ENCODE assay signal across 19 cellular contexts in genomic region chr3:13177236-13177635, GRCh38.
"Had no signal": no experiment of that assay in that cellular context is flagged by ENCODE, and none has a peak within 500 bp of the region (broad histone marks: within the 10 kb centered on the region; RNA-seq: fewer than 3 reads in every experiment).

No MANE protein-coding gene starts in this region.

- H3K27ac ChIP-seq: coronary artery, dorsolateral prefrontal cortex, esophagus squamous epithelium, gastrocnemius medialis, heart right ventricle, left lung, lower lobe of right lung had no signal

- H3K36me3 ChIP-seq: esophagus squamous epithelium, gastrocnemius medialis, heart right ventricle, left lung, lower lobe of right lung had no signal

- DNase-seq: dermis blood vessel endothelial cell; dorsolateral prefrontal cortex; effector CD4-positive, alpha-beta T cell; effector memory CD4-positive, alpha-beta T cell; esophagus squamous epithelium; foreskin fibroblast; foreskin melanocyte; gastrocnemius medialis; glutamatergic neuron; heart right ventricle; hippocampal formation; kidney glomerular epithelial cell; left ventricle myocardium superior; lower lobe of right lung; mesenchymal stem cell; midbrain had no signal

- H3K4me3 ChIP-seq: coronary artery, dorsolateral prefrontal cortex, esophagus squamous epithelium, gastrocnemius medialis, heart right ventricle, left lung, lower lobe of right lung had no signal

- H3K27me3 ChIP-seq: dorsolateral prefrontal cortex, esophagus squamous epithelium, gastrocnemius medialis, left lung had no signal

- ATAC-seq: esophagus mucosa, gastrocnemius medialis, heart right ventricle, left lung, left ventricle myocardium superior, lower lobe of right lung had no signal

- H3K4me1 ChIP-seq: esophagus squamous epithelium, gastrocnemius medialis, heart right ventricle, left lung, lower lobe of right lung had no signal
